In genomic region chr2:126403039-126403666, GRCh38 we compare ENCODE assay signal across 1 cellular context.
TF ChIP-seq lines count a peak whose summit lies in the region.

No MANE protein-coding gene starts in this region.

TF ChIP-seq in IMR-90, 13 proteins besides CTCF, POLR2A, EP300 and RAD21:
- TF ChIP-seq MAZ (IDR thresholded peaks at IDR 0.05; ENCODE audit: borderline replicate concordance, low read depth, low read length) (no peak), CHD1 (IDR thresholded peaks at IDR 0.05; ENCODE audit: low read depth, low read length) (no peak), RCOR1 (IDR thresholded peaks at IDR 0.05; ENCODE audit: insufficient replicate concordance, low read length) (no peak), MXI1 (IDR thresholded peaks at IDR 0.05; ENCODE audit: borderline replicate concordance, low read depth, low read length) (no peak), SMC3 (IDR thresholded peaks at IDR 0.05; ENCODE audit: low read depth, low read length) (no peak), NFE2L2 (IDR thresholded peaks at IDR 0.05; ENCODE audit: low read depth, low read length) (no peak), ELK1 (IDR thresholded peaks at IDR 0.05; ENCODE audit: borderline replicate concordance, low read depth, low read length) (no peak), CEBPB (IDR thresholded peaks at IDR 0.05; ENCODE audit: low read depth, low read length) (no peak), BHLHE40 (IDR thresholded peaks at IDR 0.05; ENCODE audit: low read depth, low read length) (no peak), MAFK (IDR thresholded peaks at IDR 0.05; ENCODE audit: low read depth, low read length) (no peak), RFX5 (IDR thresholded peaks at IDR 0.05; ENCODE audit: low read depth, low read length) (no peak), FOS (IDR thresholded peaks at IDR 0.05; ENCODE audit: low read depth, low read length) (no peak)
- TF ChIP-seq, protein P1, sequence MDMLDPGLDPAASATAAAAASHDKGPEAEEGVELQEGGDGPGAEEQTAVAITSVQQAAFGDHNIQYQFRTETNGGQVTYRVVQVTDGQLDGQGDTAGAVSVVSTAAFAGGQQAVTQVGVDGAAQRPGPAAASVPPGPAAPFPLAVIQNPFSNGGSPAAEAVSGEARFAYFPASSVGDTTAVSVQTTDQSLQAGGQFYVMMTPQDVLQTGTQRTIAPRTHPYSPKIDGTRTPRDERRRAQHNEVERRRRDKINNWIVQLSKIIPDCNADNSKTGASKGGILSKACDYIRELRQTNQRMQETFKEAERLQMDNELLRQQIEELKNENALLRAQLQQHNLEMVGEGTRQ (IDR thresholded peaks at IDR 0.05; ENCODE audit: low read depth, low read length) = no peak
TF ChIP-seq in IMR-90: peak in this region for 0.
